In the genomic region with DNA sequence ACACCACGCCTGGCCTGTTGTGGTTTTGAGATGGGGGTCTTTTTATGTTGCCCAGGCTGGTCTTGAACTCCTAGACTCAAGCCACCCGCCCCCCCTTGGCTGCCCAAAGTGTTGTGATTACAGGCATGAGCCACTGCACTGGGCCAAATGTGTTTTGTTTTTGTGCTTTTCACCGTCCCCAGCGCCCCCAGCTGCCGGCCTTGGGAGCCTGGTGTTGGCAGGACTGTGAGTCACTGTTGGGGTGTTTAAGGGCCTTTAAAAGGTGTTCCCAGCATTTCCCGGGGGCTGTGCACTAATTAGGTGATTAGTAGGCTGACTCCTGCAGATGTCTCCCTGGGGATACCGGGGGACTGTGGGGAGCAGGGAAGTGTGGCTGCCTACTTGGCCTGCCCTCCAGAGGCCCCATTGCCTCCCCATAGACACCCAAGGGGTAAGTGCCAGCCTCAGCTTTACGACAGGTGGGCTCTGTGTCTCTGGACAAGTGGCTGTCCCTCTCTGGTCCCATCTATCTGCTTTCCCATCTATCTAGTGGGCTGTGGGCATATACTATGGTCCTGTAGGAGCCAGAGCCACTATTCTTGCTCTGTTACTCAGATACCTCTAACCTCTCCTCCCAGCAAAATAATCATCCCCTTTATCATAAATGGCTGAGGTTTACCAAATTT, we compare ENCODE assay signal across 14 cellular contexts. TPM values are rescaled to one million over a fixed set of nuclear protein-coding genes. Genes with fewer than 3 reads are reported as not detected.
DNase-seq lines count a peak whose midpoint lies in the region; ATAC-seq, FAIRE-seq and TF ChIP-seq lines count a peak whose summit lies in the region.
"Had no signal": no experiment of that assay in that cellular context is flagged by ENCODE, and none has a peak within 500 bp of the region (broad histone marks: within the 10 kb centered on the region; RNA-seq: fewer than 3 reads in every experiment).

No MANE protein-coding gene starts in this region.

- in situ Hi-C loops in GM13977 (cut with MboI; ENCODE audit: low pct_unique_long_range_greater_than_20kb, low sequenced_read_pairs, unreplicated experiment) (no loop called here), K562 (cut with MboI) (no loop called here)

- no peak overlapping the region for H3K4me2 ChIP-seq in K562 (ENCODE audit: insufficient read depth, low read length)
- H3K4me2 ChIP-seq: hepatocyte had no signal

- peak overlapping the region; percentile 58; the same call in 1 of the 2 replicates for H2AFZ ChIP-seq in K562 (ENCODE audit: low read depth, low read length)
- H2AFZ ChIP-seq: hepatocyte had no signal

- CTCF ChIA-PET in K562 (lab: Yijun Ruan, JAX; ENCODE audit: low intra/inter-chr PET ratio): interaction anchor here (1.1 to 1.7 kb wide), 3 partner anchors 113 to 123 kb away, joined by 4 to 7 read pairs (median 6); no protein-coding TSS in a partner anchor

- H3K36me3 ChIP-seq in K562 (ENCODE audit: control insufficient read depth, insufficient read depth, low read length): no peaks in the 10 kb centered on the region
- no peaks in the 10 kb centered on the region for H3K36me3 ChIP-seq in left lung

- H3K4me1 ChIP-seq in K562 (replicated peaks in 1 of 2; ENCODE audit: control insufficient read depth in 2 of 2, insufficient read depth in 2 of 2, low read length in 2 of 2) (peaks cover 12 to 21% of the 10 kb centered on the region in 2 experiments; a peak in 4 of 5 replicates), left lung (peaks cover 0 to 7% of the 10 kb centered on the region in 2 donors)

- intact Hi-C loops in K562 (cut with micrococcal nuclease): loop anchor here (5.0 kb wide), 1 partner anchor 37 kb away; no protein-coding TSS in a partner anchor
- intact Hi-C loops in left lung (cut with DNase I): no loop called here

- H3K4me3 ChIP-seq in AG09309 (ENCODE audit: control insufficient read depth, low read depth, low read length) (no peak overlapping the region), K562 (no peak overlapping the region), left lung (no peak overlapping the region)
- H3K4me3 ChIP-seq: hepatocyte had no signal

- no TSS peak for BruUV-seq in K562 (replicated peaks; lab: Mats Ljungman, UMichigan)

- TF ChIP-seq RAD21 in K562 (CRISPR knock-in tag; conservative IDR thresholded peaks at IDR 0.05 in 1 of 2, IDR thresholded peaks at IDR 0.05 in 1 of 2): peak; percentile 58 to 70

- H3K79me2 ChIP-seq in K562 (ENCODE audit: control insufficient read depth, insufficient read depth, low read length): no peaks in the 10 kb centered on the region
- H3K79me2 ChIP-seq: hepatocyte had no signal

- peak overlapping the region; percentile 12; the same call in 1 of the 3 replicates for H3K27ac ChIP-seq in K562 (ENCODE audit: extremely low read depth, low read depth, low read length)
- H3K27ac ChIP-seq in left lung: no peak overlapping the region
- H3K27ac ChIP-seq: hepatocyte had no signal

- DNase-seq in AG09309 (ENCODE audit: low read depth) (no peak), GM13977 (ENCODE audit: low spot score) (no peak), K562 (ENCODE audit: extremely low read depth in 1 of 4, low spot score in 3 of 4) (peak in 2 of 4 experiments; percentile 28 to 70), left lung (no peak), NCI-H128 (lab: John Stamatoyannopoulos, UW; ENCODE audit: unreplicated experiment) (no peak), NCI-H1048 (lab: John Stamatoyannopoulos, UW) (no peak), SHP77 treated with DMSO at 0.1 percent for 48 hours (lab: John Stamatoyannopoulos, UW) (no peak), NCI-H345 (lab: John Stamatoyannopoulos, UW) (no peak)
- DNase-seq: activated naive CD8-positive, alpha-beta T cell treated with anti-CD3 and anti-CD28 coated beads for 36 hours; CD4-positive, alpha-beta T cell; effector CD8-positive, alpha-beta T cell; stimulated activated CD4-positive, alpha-beta T cell treated with anti-CD3 and anti-CD28 coated beads, Interleukin-1b, Interleukin-23, amount 100 ng/mL, for 48 hours had no signal

- WGBS in K562 (ENCODE audit: insufficient coverage, low coverage, missing lambda C conversion rate): 46% methylated on average over 8 of the region's 8 CpGs

- peak; percentile 23 for TF ChIP-seq CTCF in AG09309 (IDR thresholded peaks at IDR 0.05; ENCODE audit: control insufficient read depth, insufficient read depth, low read depth, low read length, missing control alignments)
- peak; percentile 37 for TF ChIP-seq CTCF in GM13977 (IDR thresholded peaks at IDR 0.05; ENCODE audit: extremely low read depth, insufficient read depth, missing control alignments)
- peak; percentile 49 to 68 (median 63) for TF ChIP-seq CTCF in K562 (IDR thresholded peaks at IDR 0.05 in 2 of 3, conservative IDR thresholded peaks at IDR 0.05 in 1 of 3; ENCODE audit: insufficient read depth in 2 of 3, low read depth in 1 of 3, low read length in 3 of 3)
- TF ChIP-seq CTCF in left lung (IDR thresholded peaks at IDR 0.05): no peak

- no peak for TF ChIP-seq EP300 in K562 (IDR thresholded peaks at IDR 0.05; ENCODE audit: low read length)

- H3K27me3 ChIP-seq in K562 (ENCODE audit: control insufficient read depth in 2 of 2, insufficient read depth in 2 of 2, low read length in 2 of 2): no peaks in the 10 kb centered on the region
- no peaks in the 10 kb centered on the region for H3K27me3 ChIP-seq in left lung
- H3K27me3 ChIP-seq: hepatocyte had no signal

- peak overlapping the region in 1 of 2 experiments; percentile 3; a peak in 1 of 4 replicates for H3K9ac ChIP-seq in K562 (ENCODE audit: insufficient read depth in 1 of 2, low read depth in 2 of 2, low read length in 2 of 2)

- FAIRE-seq in K562 (lab: Jason Lieb, UNC): peak; percentile 54

- POLR2A ChIA-PET in K562 (lab: Yijun Ruan, JAX): interaction anchor here (0.6 kb wide), 2 partner anchors 27 to 179 kb away, joined by 3 read pairs; no protein-coding TSS in a partner anchor

- H3K9me3 ChIP-seq in K562 (replicated peaks; ENCODE audit: control insufficient read depth, insufficient read depth, low read depth, low read length): 0 out of 2 replicates have a peak, but pooled peaks cover 2% of the 10 kb centered on the region
- H3K9me3 ChIP-seq in left lung: no peaks in the 10 kb centered on the region

- TF ChIP-seq POLR2A in K562 (conservative IDR thresholded peaks at IDR 0.05): no peak

- no peaks in the 10 kb centered on the region for H3K9me1 ChIP-seq in K562 (ENCODE audit: control insufficient read depth, insufficient read depth, low read length)

- H4K20me1 ChIP-seq in K562 (replicated peaks; ENCODE audit: control insufficient read depth, insufficient read depth, low read length): no peaks in the 10 kb centered on the region

- ATAC-seq in K562 (peak; percentile 66), left lung (peak; percentile 29)
- ATAC-seq: stimulated activated memory B cell treated with anti-CD40 and anti-IgM and Interleukin-4, amounts not matched to agents 10 μg/mL and 1 μg/mL and 100 μg/mL, for 72 hours had no signal

RNA-seq across cellular contexts. Expression of gene TLE5, which starts 11.8 kb away (rescaled TPM):
- total RNA-seq in K562 (2011; cell fraction: chromatin; rRNA removed; ENCODE audit: low replicate concordance): 147 and 335 TPM in 2 replicates
- 259 and 282 TPM in 2 replicates for total RNA-seq in K562 (2011; cell fraction: nucleolus; rRNA removed)
- total RNA-seq in K562 (2011; cell fraction: nucleoplasm; rRNA removed): 209 and 242 TPM in 2 replicates
- total RNA-seq in K562 (2014; rRNA removed) (264 and 355 TPM in 2 replicates), K562 (2014; rRNA removed; fragmentation: Illumina TruSeq; extraction: Trizol) (75.8 and 89.1 TPM in 2 replicates), K562 (2015; rRNA removed; fragmentation: Illumina TruSeq; extraction: Trizol) (172 and 178 TPM in 2 replicates), K562 (2021) (347 and 360 TPM in 2 replicates), left lung (100 to 1,000 TPM; 335 to 409 TPM)
- polyA plus RNA-seq in K562 (2011; rRNA removed) (280 and 366 TPM in 2 replicates), K562 (2014; fragmentation: Illumina TruSeq; extraction: Trizol) (235 and 381 TPM in 2 replicates), K562 (2014; fragmentation: Nextera tagmentation; extraction: Ambion mirVana) (1 to 10 TPM; 2.0 to 6.2 TPM), K562 (2014; rRNA removed) (316 and 334 TPM in 2 replicates)
- 357 and 770 TPM in 2 replicates for polyA plus RNA-seq in K562 (2011; cell fraction: cytosol; rRNA removed)
- 343 and 561 TPM in 2 replicates for polyA plus RNA-seq in K562 (2011; cell fraction: nucleus; rRNA removed)
- 396 and 430 TPM in 2 replicates for polyA plus RNA-seq in K562 (2012)
- polyA minus RNA-seq in K562 (2011; rRNA and poly(A)+ RNA removed): 222 and 305 TPM in 2 replicates
- polyA minus RNA-seq in K562 (2011; cell fraction: cytosol; rRNA and poly(A)+ RNA removed): 290 and 401 TPM in 2 replicates
- 64.5 and 71.5 TPM in 2 replicates for polyA minus RNA-seq in K562 (2011; cell fraction: nucleus; rRNA and poly(A)+ RNA removed)

RNA-seq across cellular contexts. Expression of gene GNA11, which starts 20.1 kb away (rescaled TPM):
- total RNA-seq in K562 (2011; cell fraction: chromatin; rRNA removed; ENCODE audit: low replicate concordance): 18.8 and 42.3 TPM in 2 replicates
- total RNA-seq in K562 (2011; cell fraction: nucleolus; rRNA removed): 20.7 and 22.8 TPM in 2 replicates
- total RNA-seq in K562 (2011; cell fraction: nucleoplasm; rRNA removed): 12.6 and 17.6 TPM in 2 replicates
- total RNA-seq in K562 (2014; rRNA removed) (14.5 and 19.3 TPM in 2 replicates), K562 (2014; rRNA removed; fragmentation: Illumina TruSeq; extraction: Trizol) (7.0 and 12.7 TPM in 2 replicates), K562 (2015; rRNA removed; fragmentation: Illumina TruSeq; extraction: Trizol) (13.4 and 16.5 TPM in 2 replicates), K562 (2021) (24.3 and 24.8 TPM in 2 replicates), left lung (10 to 100 TPM; 57.2 to 59.9 TPM)
- polyA plus RNA-seq in K562 (2011; rRNA removed) (3.6 and 9.7 TPM in 2 replicates), K562 (2014; fragmentation: Illumina TruSeq; extraction: Trizol) (23.5 and 24.5 TPM in 2 replicates), K562 (2014; fragmentation: Nextera tagmentation; extraction: Ambion mirVana) (under 1 TPM; 0.18 to 0.21 TPM), K562 (2014; rRNA removed) (16.6 and 18.2 TPM in 2 replicates)
- polyA plus RNA-seq in K562 (2011; cell fraction: cytosol; rRNA removed): 11.1 and 14.7 TPM in 2 replicates
- 18.1 and 22.6 TPM in 2 replicates for polyA plus RNA-seq in K562 (2011; cell fraction: nucleus; rRNA removed)
- 22.6 and 23.5 TPM in 2 replicates for polyA plus RNA-seq in K562 (2012)
- 1.6 and 10.8 TPM in 2 replicates for polyA minus RNA-seq in K562 (2011; rRNA and poly(A)+ RNA removed)
- 10.8 and 11.5 TPM in 2 replicates for polyA minus RNA-seq in K562 (2011; cell fraction: cytosol; rRNA and poly(A)+ RNA removed)
- 4.6 and 5.7 TPM in 2 replicates for polyA minus RNA-seq in K562 (2011; cell fraction: nucleus; rRNA and poly(A)+ RNA removed)

RNA-seq across cellular contexts. Expression of gene TLE2, which starts 45.0 kb away (rescaled TPM):
- 30.9 and 72.5 TPM in 2 replicates for total RNA-seq in K562 (2011; cell fraction: chromatin; rRNA removed; ENCODE audit: low replicate concordance)
- total RNA-seq in K562 (2011; cell fraction: nucleolus; rRNA removed): 30.0 and 48.0 TPM in 2 replicates
- total RNA-seq in K562 (2011; cell fraction: nucleoplasm; rRNA removed): 19.1 and 21.2 TPM in 2 replicates
- total RNA-seq in K562 (2014; rRNA removed) (5.5 and 6.4 TPM in 2 replicates), K562 (2014; rRNA removed; fragmentation: Illumina TruSeq; extraction: Trizol) (2.4 and 2.7 TPM in 2 replicates), K562 (2015; rRNA removed; fragmentation: Illumina TruSeq; extraction: Trizol) (4.4 and 4.5 TPM in 2 replicates), K562 (2021) (13.1 and 15.2 TPM in 2 replicates), left lung (10 to 100 TPM; 35.2 to 70.5 TPM)
- polyA plus RNA-seq in K562 (2011; rRNA removed) (10.7 and 12.0 TPM in 2 replicates), K562 (2014; fragmentation: Illumina TruSeq; extraction: Trizol) (6.2 and 8.8 TPM in 2 replicates), K562 (2014; fragmentation: Nextera tagmentation; extraction: Ambion mirVana) (under 1 TPM; 0.35 to 0.53 TPM), K562 (2014; rRNA removed) (10.5 and 10.6 TPM in 2 replicates)
- polyA plus RNA-seq in K562 (2011; cell fraction: cytosol; rRNA removed): 6.0 and 17.7 TPM in 2 replicates
- polyA plus RNA-seq in K562 (2011; cell fraction: nucleus; rRNA removed): 34.3 and 67.6 TPM in 2 replicates
- 25.8 and 36.0 TPM in 2 replicates for polyA plus RNA-seq in K562 (2012)
- 2.9 and 8.1 TPM in 2 replicates for polyA minus RNA-seq in K562 (2011; rRNA and poly(A)+ RNA removed)
- 10.4 and 11.6 TPM in 2 replicates for polyA minus RNA-seq in K562 (2011; cell fraction: cytosol; rRNA and poly(A)+ RNA removed)
- polyA minus RNA-seq in K562 (2011; cell fraction: nucleus; rRNA and poly(A)+ RNA removed): 6.6 and 9.0 TPM in 2 replicates

Comparison
In these comparisons a context has a peak if more than half of its experiments do, and no peak if none do; other contexts are left out.
1. CTCF ChIP-seq: peak in AG09309 (single experiment), GM13977 (single experiment) and K562 (3 of 3); none in left lung (0 of 2).